ENCODE assay signal across 35 cellular contexts in genomic region chr7:135889823-135890222, GRCh38.
"Had no signal": no experiment of that assay in that cellular context is flagged by ENCODE, and none has a peak within 500 bp of the region (broad histone marks: within the 10 kb centered on the region; RNA-seq: fewer than 3 reads in every experiment).

No MANE protein-coding gene starts in this region.

- H3K27ac Mint-ChIP-seq: activated B cell treated with CpG ODN at 0.5 μM for 24 hours; activated CD4-positive, alpha-beta memory T cell treated with anti-CD3 and anti-CD28 coated beads for 36 hours; activated CD4-positive, alpha-beta T cell treated with anti-CD3 and anti-CD28 coated beads, Interleukin-2, amount 10 ng/mL, durations not matched to agents 24 days and 14 days; activated CD8-positive, alpha-beta T cell treated with anti-CD3 and anti-CD28 coated beads for 36 hours; activated naive CD4-positive, alpha-beta T cell treated with anti-CD3 and anti-CD28 coated beads, Interleukin-2, amount 10 ng/mL, durations not matched to agents 7 days and 5 days; activated naive CD4-positive, alpha-beta T cell treated with anti-CD3 and anti-CD28 coated beads, Interleukin-2, amount 50 U/mL, for 24 hours; activated naive CD8-positive, alpha-beta T cell; activated naive CD8-positive, alpha-beta T cell treated with anti-CD3 and anti-CD28 coated beads, Interleukin-2, amount 10 ng/mL, durations not matched to agents 7 days and 5 days; activated naive CD8-positive, alpha-beta T cell treated with anti-CD3 and anti-CD28 coated beads, Interleukin-2, amount 50 U/mL, for 24 hours; activated T-helper 2 cell treated with anti-CD3 and anti-CD28 coated beads, Interferon-gamma antibody, Interleukin-2, Interleukin-4, amounts not matched to agents 10 μg/mL and 5 μg/mL and 100 μg/mL, durations not matched to agents 14 hours and 24 hours and 36 hours; brain; T-helper 1 cell treated with Interleukin-12 subunit alpha and Interleukin-12 subunit beta and Interleukin-4 antibody, amounts not matched to agents 30 μg/mL and 1 μg/mL, for 36 hours; T-helper 2 cell treated with Interferon-gamma antibody and Interleukin-4, amounts not matched to agents 5 μg/mL and 100 μg/mL, for 36 hours had no signal

- H3K4me3 ChIP-seq: cardiac muscle cell had no signal

- H3K4me1 Mint-ChIP-seq: activated B cell treated with CpG ODN at 0.5 μM for 24 hours; activated CD4-positive, alpha-beta T cell treated with anti-CD3 and anti-CD28 coated beads, Interleukin-2, amount 10 ng/mL, durations not matched to agents 24 days and 14 days; activated naive CD4-positive, alpha-beta T cell treated with anti-CD3 and anti-CD28 coated beads, Interleukin-2, amount 10 ng/mL, durations not matched to agents 7 days and 5 days; activated naive CD4-positive, alpha-beta T cell treated with anti-CD3 and anti-CD28 coated beads, Interleukin-2, amount 50 U/mL, for 24 hours; activated naive CD8-positive, alpha-beta T cell treated with anti-CD3 and anti-CD28 coated beads, Interleukin-2, amount 10 ng/mL, durations not matched to agents 7 days and 5 days; activated naive CD8-positive, alpha-beta T cell treated with anti-CD3 and anti-CD28 coated beads, Interleukin-2, amount 50 U/mL, for 24 hours; brain had no signal

- H3K27ac ChIP-seq: cardiac muscle cell, VCaP had no signal

- H3K27me3 Mint-ChIP-seq: activated B cell treated with CpG ODN at 0.5 μM for 24 hours; activated CD4-positive, alpha-beta memory T cell treated with anti-CD3 and anti-CD28 coated beads for 36 hours; activated CD4-positive, alpha-beta T cell treated with anti-CD3 and anti-CD28 coated beads, Interleukin-2, amount 10 ng/mL, durations not matched to agents 24 days and 14 days; activated naive CD4-positive, alpha-beta T cell treated with anti-CD3 and anti-CD28 coated beads, Interleukin-2, amount 10 ng/mL, durations not matched to agents 7 days and 5 days had no signal

- H3K36me3 Mint-ChIP-seq: activated CD4-positive, alpha-beta memory T cell treated with anti-CD3 and anti-CD28 coated beads for 36 hours; activated naive CD4-positive, alpha-beta T cell treated with anti-CD3 and anti-CD28 coated beads, Interleukin-2, amount 10 ng/mL, durations not matched to agents 7 days and 5 days; activated naive CD4-positive, alpha-beta T cell treated with anti-CD3 and anti-CD28 coated beads, Interleukin-2, amount 50 U/mL, for 24 hours; activated naive CD8-positive, alpha-beta T cell; activated naive CD8-positive, alpha-beta T cell treated with anti-CD3 and anti-CD28 coated beads, Interleukin-2, amount 10 ng/mL, durations not matched to agents 7 days and 5 days; brain had no signal

- H3K36me3 ChIP-seq: cardiac muscle cell had no signal

- DNase-seq: activated B cell treated with CpG ODN at 0.5 μM for 24 hours; activated CD4-positive, alpha-beta memory T cell treated with anti-CD3 and anti-CD28 coated beads for 36 hours; activated CD4-positive, alpha-beta T cell treated with anti-CD3 and anti-CD28 coated beads for 4 hours; activated CD4-positive, alpha-beta T cell treated with anti-CD3 and anti-CD28 coated beads, Interleukin-2, amount 10 ng/mL, durations not matched to agents 24 days and 14 days; activated CD4-positive, alpha-beta T cell treated with anti-CD3 and anti-CD28 coated beads, Interleukin-2, amount 50 U/mL, for 1 hour; activated CD4-positive, alpha-beta T cell treated with anti-CD3 and anti-CD28 coated beads, Interleukin-2, amount 50 U/mL, for 4 hours; activated CD4-positive, CD25-positive, alpha-beta regulatory T cell treated with anti-CD3 and anti-CD28 coated beads, Interleukin-2, amount 50 U/mL, for 72 hours; activated CD8-positive, alpha-beta memory T cell treated with anti-CD3 and anti-CD28 coated beads, Interleukin-2, amount 50 U/mL, for 4 hours; activated CD8-positive, alpha-beta T cell treated with anti-CD3 and anti-CD28 coated beads for 36 hours; activated effector memory CD4-positive, alpha-beta T cell treated with Interleukin-2 at 50 U/mL for 16 hours; activated gamma-delta T cell; activated naive CD4-positive, alpha-beta T cell treated with anti-CD3 and anti-CD28 coated beads, Interleukin-2, amount 10 ng/mL, durations not matched to agents 7 days and 5 days; activated naive CD4-positive, alpha-beta T cell treated with Interleukin-2 at 50 U/mL for 16 hours; activated naive CD8-positive, alpha-beta T cell treated with anti-CD3 and anti-CD28 coated beads, Interleukin-2, amount 10 ng/mL, durations not matched to agents 7 days and 5 days; activated naive CD8-positive, alpha-beta T cell treated with anti-CD3 and anti-CD28 coated beads, Interleukin-2, amount 50 U/mL, for 24 hours; activated T-cell treated with anti-CD3 and anti-CD28 coated beads for 4 hours; activated T-cell treated with anti-CD3 and anti-CD28 coated beads, Interleukin-2, amount 50 U/mL, for 1 hour; activated T-cell treated with anti-CD3 and anti-CD28 coated beads, Interleukin-2, amount 50 U/mL, for 48 hours; amygdala; anterior cingulate cortex; central memory CD4-positive, alpha-beta T cell; SW 1271; T-helper 1 cell; T-helper 2 cell; T-helper 9 cell had no signal

- ATAC-seq: activated CD8-positive, alpha-beta T cell treated with anti-CD3 and anti-CD28 coated beads for 36 hours; activated naive CD8-positive, alpha-beta T cell treated with anti-CD3 and anti-CD28 coated beads, Interleukin-2, amount 50 U/mL, for 24 hours had no signal

- H3K9me3 Mint-ChIP-seq: activated B cell treated with CpG ODN at 0.5 μM for 24 hours; activated CD4-positive, alpha-beta memory T cell treated with anti-CD3 and anti-CD28 coated beads for 36 hours; activated CD4-positive, alpha-beta T cell treated with anti-CD3 and anti-CD28 coated beads, Interleukin-2, amount 10 ng/mL, durations not matched to agents 24 days and 14 days; activated CD8-positive, alpha-beta T cell treated with anti-CD3 and anti-CD28 coated beads for 36 hours; activated naive CD4-positive, alpha-beta T cell treated with anti-CD3 and anti-CD28 coated beads, Interleukin-2, amount 10 ng/mL, durations not matched to agents 7 days and 5 days; activated naive CD4-positive, alpha-beta T cell treated with anti-CD3 and anti-CD28 coated beads, Interleukin-2, amount 50 U/mL, for 24 hours; activated naive CD8-positive, alpha-beta T cell treated with anti-CD3 and anti-CD28 coated beads, Interleukin-2, amount 10 ng/mL, durations not matched to agents 7 days and 5 days; activated naive CD8-positive, alpha-beta T cell treated with anti-CD3 and anti-CD28 coated beads, Interleukin-2, amount 50 U/mL, for 24 hours; activated T-helper 2 cell treated with anti-CD3 and anti-CD28 coated beads, Interferon-gamma antibody, Interleukin-2, Interleukin-4, amounts not matched to agents 10 μg/mL and 5 μg/mL and 100 μg/mL, durations not matched to agents 14 hours and 24 hours and 36 hours; T-helper 1 cell treated with Interleukin-12 subunit alpha and Interleukin-12 subunit beta and Interleukin-4 antibody, amounts not matched to agents 30 μg/mL and 1 μg/mL, for 36 hours; T-helper 2 cell treated with Interferon-gamma antibody and Interleukin-4, amounts not matched to agents 5 μg/mL and 100 μg/mL, for 36 hours had no signal

- H3K4me3 Mint-ChIP-seq: activated B cell treated with CpG ODN at 0.5 μM for 24 hours; activated CD4-positive, alpha-beta memory T cell treated with anti-CD3 and anti-CD28 coated beads for 36 hours; activated CD4-positive, alpha-beta T cell treated with anti-CD3 and anti-CD28 coated beads, Interleukin-2, amount 10 ng/mL, durations not matched to agents 24 days and 14 days; activated CD8-positive, alpha-beta T cell treated with anti-CD3 and anti-CD28 coated beads for 36 hours; activated naive CD4-positive, alpha-beta T cell treated with anti-CD3 and anti-CD28 coated beads, Interleukin-2, amount 10 ng/mL, durations not matched to agents 7 days and 5 days; activated naive CD4-positive, alpha-beta T cell treated with anti-CD3 and anti-CD28 coated beads, Interleukin-2, amount 50 U/mL, for 24 hours; activated naive CD8-positive, alpha-beta T cell; activated naive CD8-positive, alpha-beta T cell treated with anti-CD3 and anti-CD28 coated beads, Interleukin-2, amount 10 ng/mL, durations not matched to agents 7 days and 5 days; activated naive CD8-positive, alpha-beta T cell treated with anti-CD3 and anti-CD28 coated beads, Interleukin-2, amount 50 U/mL, for 24 hours; brain; T-helper 1 cell treated with Interleukin-12 subunit alpha and Interleukin-12 subunit beta and Interleukin-4 antibody, amounts not matched to agents 30 μg/mL and 1 μg/mL, for 36 hours; T-helper 2 cell treated with Interferon-gamma antibody and Interleukin-4, amounts not matched to agents 5 μg/mL and 100 μg/mL, for 36 hours had no signal

- H3K27me3 ChIP-seq: cardiac muscle cell had no signal

- FAIRE-seq: bronchial epithelial cell, TTC549 had no signal
